Comparison of ENCODE assay signal across 11 cellular contexts in genomic region chr7:102978280-102978679, GRCh38.
A peak's percentile ranks its signal among the peaks of the same experiment; 100 is the strongest.
DNase-seq lines count a peak whose midpoint lies in the region; TF ChIP-seq lines count a peak whose summit lies in the region.
"Had no signal": no experiment of that assay in that cellular context is flagged by ENCODE, and none has a peak within 500 bp of the region (broad histone marks: within the 10 kb centered on the region; RNA-seq: fewer than 3 reads in every experiment).

No MANE protein-coding gene starts in this region.

- H3K9me3 ChIP-seq in SK-N-SH (no peaks in the 10 kb centered on the region), fibroblast of lung (ENCODE audit: control insufficient read depth, insufficient read depth, low read depth, low read length) (no peaks in the 10 kb centered on the region), suprapubic skin (no peaks in the 10 kb centered on the region), MM.1S (replicated peaks; ENCODE audit: insufficient read depth, low read length) (no peaks in the 10 kb centered on the region), A673 (ENCODE audit: low read depth, low read length, poor library complexity, severe bottlenecking) (no peaks in the 10 kb centered on the region)

- H3K9me2 ChIP-seq in SK-N-SH, result no peaks in the 10 kb centered on the region
- H3K9me2 ChIP-seq in MM.1S (replicated peaks; ENCODE audit: insufficient read depth, low read length), result no peaks in the 10 kb centered on the region

- DNase-seq in HK-2 (ENCODE audit: unreplicated experiment) (peak; percentile 34), SK-N-SH (no peak), fibroblast of lung (ENCODE audit: low read depth in 2 of 2) (peak; percentile 58 to 97), stromal cell of bone marrow (ENCODE audit: low read depth) (peak; percentile 41), suprapubic skin (ENCODE audit: low spot score in 2 of 2) (no peak), MM.1S (no peak), A673 (ENCODE audit: low spot score) (no peak)
- DNase-seq: activated naive CD4-positive, alpha-beta T cell; foreskin melanocyte; Kasumi-1; stimulated activated CD4-positive, alpha-beta T cell treated with anti-CD3 and anti-CD28 coated beads, Interleukin-15, amount 100 ng/mL, for 24 hours had no signal

- TF ChIP-seq EP300 in SK-N-SH (IDR thresholded peaks at IDR 0.05; ENCODE audit: borderline replicate concordance in 1 of 2, low read depth in 1 of 2, low read length in 1 of 2), result no peak
- TF ChIP-seq EP300 in suprapubic skin (IDR thresholded peaks at IDR 0.05), result no peak

- TF ChIP-seq RAD21 in SK-N-SH (IDR thresholded peaks at IDR 0.05; ENCODE audit: low read length), result no peak

- H3F3A ChIP-seq in SK-N-SH (replicated peaks; ENCODE audit: insufficient read depth) (no peaks in the 10 kb centered on the region), MM.1S (ENCODE audit: insufficient read depth, low read length) (no peaks in the 10 kb centered on the region)

- no peaks in the 10 kb centered on the region for H3K4me1 ChIP-seq in SK-N-SH (ENCODE audit: control insufficient read depth in 1 of 2, insufficient read depth in 2 of 2, low read depth in 1 of 2, low read length in 1 of 2)
- H3K4me1 ChIP-seq in fibroblast of lung (ENCODE audit: control insufficient read depth, extremely low read depth, insufficient read depth, low read length), result no peaks in the 10 kb centered on the region
- H3K4me1 ChIP-seq in suprapubic skin, result peaks cover 4% of the 10 kb centered on the region
- no peaks in the 10 kb centered on the region for H3K4me1 ChIP-seq in MM.1S (ENCODE audit: low read length)
- H3K4me1 ChIP-seq in A673 (ENCODE audit: insufficient read depth, low read length, poor library complexity, severe bottlenecking), result no peaks in the 10 kb centered on the region

- H3K27me3 ChIP-seq in SK-N-SH (ENCODE audit: insufficient read depth), result no peaks in the 10 kb centered on the region
- no peaks in the 10 kb centered on the region for H3K27me3 ChIP-seq in fibroblast of lung (ENCODE audit: control insufficient read depth, insufficient read depth, low read length)
- no peaks in the 10 kb centered on the region for H3K27me3 ChIP-seq in suprapubic skin
- no peaks in the 10 kb centered on the region for H3K27me3 ChIP-seq in MM.1S (replicated peaks; ENCODE audit: insufficient read depth, low read length)
- no peaks in the 10 kb centered on the region for H3K27me3 ChIP-seq in A673 (replicated peaks; ENCODE audit: insufficient read depth, low read depth, low read length, poor library complexity)

- H3K27ac ChIP-seq in SK-N-SH (ENCODE audit: low read depth in 2 of 2, low read length in 1 of 2), result peak overlapping the region; percentile 12 to 65; a peak in 3 of 4 replicates
- H3K27ac ChIP-seq in fibroblast of lung (ENCODE audit: insufficient read depth, low read length), result no peak overlapping the region
- H3K27ac ChIP-seq in suprapubic skin, result no peak overlapping the region
- H3K27ac ChIP-seq in MM.1S (ENCODE audit: low read length), result no peak overlapping the region
- no peak overlapping the region for H3K27ac ChIP-seq in A673 (ENCODE audit: low read depth, low read length, poor library complexity, severe bottlenecking)

- H3K79me2 ChIP-seq in SK-N-SH (ENCODE audit: insufficient read depth) (no peaks in the 10 kb centered on the region), fibroblast of lung (ENCODE audit: control insufficient read depth, insufficient read depth, low read length) (no peaks in the 10 kb centered on the region), MM.1S (ENCODE audit: low read length) (no peaks in the 10 kb centered on the region)

- H3K9ac ChIP-seq in SK-N-SH (no peak overlapping the region; the same call in 1 of the 2 replicates), fibroblast of lung (ENCODE audit: insufficient read depth, low read length) (no peak overlapping the region), MM.1S (ENCODE audit: low read length) (no peak overlapping the region)

- BruUV-seq in A673 (replicated peaks; lab: Mats Ljungman, UMichigan), result no TSS peak

- H3K4me3 ChIP-seq in SK-N-SH (ENCODE audit: low read depth in 2 of 2, low read length in 1 of 2) (no peak overlapping the region), fibroblast of lung (replicated peaks in 1 of 4; ENCODE audit: control extremely low read depth in 1 of 4, insufficient read depth in 1 of 4, low read depth in 3 of 4, low read length in 4 of 4) (no peak overlapping the region), suprapubic skin (no peak overlapping the region), MM.1S (ENCODE audit: low read length) (no peak overlapping the region), A673 (ENCODE audit: low read depth, low read length, poor library complexity, severe bottlenecking) (no peak overlapping the region)

- TF ChIP-seq POLR2A in suprapubic skin (IDR thresholded peaks at IDR 0.05), result no peak

- 58% methylated on average over 6 of the region's 6 CpGs for WGBS in SK-N-SH (ENCODE audit: low lambda C conversion rate)
- 46% methylated on average over 6 of the region's 6 CpGs for WGBS in suprapubic skin

- intact Hi-C loops in A673 (cut with micrococcal nuclease; ENCODE audit: unreplicated experiment), result no loop called here

- CTCF ChIA-PET in SK-N-SH (lab: Yijun Ruan, JAX) (no interaction called here), A673 (lab: Charles Lee) (no interaction called here)

- H3K36me3 ChIP-seq in SK-N-SH (replicated peaks in 1 of 2; ENCODE audit: control insufficient read depth in 1 of 2, insufficient read depth in 2 of 2, low read length in 1 of 2) (peaks cover 0 to 5% of the 10 kb centered on the region in 2 experiments), fibroblast of lung (ENCODE audit: control insufficient read depth, insufficient read depth, low read length) (no peaks in the 10 kb centered on the region), suprapubic skin (no peaks in the 10 kb centered on the region), MM.1S (replicated peaks; ENCODE audit: insufficient read depth, low read length) (no peaks in the 10 kb centered on the region), A673 (ENCODE audit: insufficient read depth, low read length, poor library complexity, severe bottlenecking) (no peaks in the 10 kb centered on the region)

- no peak for TF ChIP-seq CTCF in SK-N-SH (IDR thresholded peaks at IDR 0.05)
- no peak for TF ChIP-seq CTCF in fibroblast of lung (conservative IDR thresholded peaks at IDR 0.05 in 1 of 2, IDR thresholded peaks at IDR 0.05 in 1 of 2; ENCODE audit: low read depth in 1 of 2, low read length in 2 of 2)
- TF ChIP-seq CTCF in suprapubic skin (IDR thresholded peaks at IDR 0.05), result no peak
- no peak for TF ChIP-seq CTCF in MM.1S (IDR thresholded peaks at IDR 0.05; ENCODE audit: low read length)
- TF ChIP-seq CTCF in A673 (conservative IDR thresholded peaks at IDR 0.05; ENCODE audit: low read depth, low read length), result no peak

- H4K20me1 ChIP-seq in SK-N-SH (ENCODE audit: insufficient read depth) (no peaks in the 10 kb centered on the region), fibroblast of lung (ENCODE audit: control insufficient read depth, extremely low read depth, insufficient read depth, low read length) (no peaks in the 10 kb centered on the region), MM.1S (ENCODE audit: insufficient read depth, low read length) (no peaks in the 10 kb centered on the region)

- H2AFZ ChIP-seq in SK-N-SH (ENCODE audit: low read depth) (peak overlapping the region; percentile 52), fibroblast of lung (ENCODE audit: low read length) (no peak overlapping the region), MM.1S (ENCODE audit: low read length) (no peak overlapping the region)

- H3K4me2 ChIP-seq in SK-N-SH (no peak overlapping the region), fibroblast of lung (ENCODE audit: extremely low read depth, insufficient read depth, low read length) (no peak overlapping the region), MM.1S (ENCODE audit: low read depth, low read length) (no peak overlapping the region)

- POLR2A ChIA-PET in SK-N-SH (lab: Yijun Ruan, JAX) (no interaction called here), A673 (lab: Charles Lee; ENCODE audit: low non-redundant PET) (no interaction called here)

TF ChIP-seq in SK-N-SH, 30 proteins besides CTCF, POLR2A, EP300 and RAD21 (continues in another document):
- TF ChIP-seq NFIC (IDR thresholded peaks at IDR 0.05; ENCODE audit: borderline replicate concordance) (peak; percentile 84), TEAD4 (IDR thresholded peaks at IDR 0.05; ENCODE audit: borderline replicate concordance, insufficient read depth) (no peak), ZBTB33 (IDR thresholded peaks at IDR 0.05; ENCODE audit: borderline replicate concordance, low read depth) (no peak), ELF1 (IDR thresholded peaks at IDR 0.05) (peak; percentile 82), PBX3 (IDR thresholded peaks at IDR 0.05) (0 out of 2 replicates have a peak, but pooled peaks have one; percentile 4), GABPA (IDR thresholded peaks at IDR 0.05; ENCODE audit: low read depth) (no peak), JUND (IDR thresholded peaks at IDR 0.05) (peak; percentile 29), MAX (IDR thresholded peaks at IDR 0.05; ENCODE audit: low read depth) (peak; percentile 58; the same call in 1 of the 2 replicates)

Comparison
In these comparisons a context has a peak if more than half of its experiments do, and no peak if none do; other contexts are left out.
1. DNase-seq: peak in HK-2 (single experiment), fibroblast of lung (2 of 2) and stromal cell of bone marrow (single experiment); none in SK-N-SH (single experiment), suprapubic skin (0 of 2), MM.1S (single experiment) and A673 (single experiment).
2. H3K27ac ChIP-seq: peak in SK-N-SH (2 of 2); none in fibroblast of lung (single experiment), suprapubic skin (single experiment), MM.1S (single experiment) and A673 (single experiment).